Comparison of ENCODE assay signal across 8 cellular contexts in the genomic region with DNA sequence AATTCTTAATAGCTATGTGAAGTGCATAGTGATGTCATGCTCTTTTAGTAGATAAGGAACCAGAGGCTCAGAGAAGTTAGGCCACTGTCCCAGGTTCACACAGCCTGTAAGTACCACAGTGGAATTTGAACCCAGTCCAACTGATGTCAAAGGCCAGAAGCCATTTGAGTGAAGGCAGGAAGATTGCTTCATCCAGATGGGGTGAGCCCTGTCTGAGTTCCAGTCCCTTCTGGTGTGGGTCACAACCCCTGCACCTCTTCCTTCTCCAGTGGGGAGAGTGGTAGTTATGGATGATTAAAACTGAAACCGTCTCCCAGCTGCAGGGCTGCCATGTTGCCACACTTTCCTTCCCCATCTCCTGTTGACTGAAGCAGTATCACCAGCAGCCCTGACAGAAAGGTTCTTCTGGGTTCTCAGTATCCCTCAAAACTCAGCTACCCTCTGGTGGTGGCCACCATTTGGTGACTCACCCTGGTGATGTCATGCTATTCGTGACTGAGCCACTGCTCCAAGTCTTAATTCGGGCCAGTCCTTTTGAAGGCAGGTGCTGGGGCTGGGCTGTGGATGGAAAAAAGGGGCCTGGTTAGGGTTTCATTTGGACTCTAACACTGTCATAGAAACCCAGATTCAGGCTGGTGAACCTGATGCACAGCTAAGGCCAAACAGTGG. TPM values are rescaled to one million over a fixed set of nuclear protein-coding genes. Genes with fewer than 3 reads are reported as not detected.
DNase-seq lines count a peak whose midpoint lies in the region; ATAC-seq and TF ChIP-seq lines count a peak whose summit lies in the region.

No MANE protein-coding gene starts in this region.

- DNase-seq in H4 (ENCODE audit: low spot score) (peak; percentile 79), T-helper 17 cell (no peak), coronary artery (ENCODE audit: low spot score) (no peak), NCI-H187 (lab: John Stamatoyannopoulos, UW) (no peak), activated gamma-delta T cell treated with Interleukin-2 at 50 U/mL for 16 hours (no peak), DMS153 (lab: John Stamatoyannopoulos, UW) (no peak)
- DNase-seq in naive thymus-derived CD4-positive, alpha-beta T cell: peak in 2 of 9 donors; percentile 20 to 65

- no peak for TF ChIP-seq CTCF in coronary artery (IDR thresholded peaks at IDR 0.05)

- POLR2A ChIA-PET in naive thymus-derived CD4-positive, alpha-beta T cell (lab: Charles Lee): interaction anchor here (1.2 to 6.7 kb wide), 6 partner anchors 8 to 56 kb away, joined by 3 to 157 read pairs (median 68); a partner anchor contains a TSS

- CTCF ChIA-PET in naive thymus-derived CD4-positive, alpha-beta T cell (lab: Charles Lee): interaction anchor here (0.8 to 0.9 kb wide), 2 partner anchors 30 to 55 kb away, joined by 3 read pairs; no protein-coding TSS in a partner anchor

- no peak overlapping the region for H3K4me3 ChIP-seq in coronary artery
- H3K4me3 ChIP-seq in naive thymus-derived CD4-positive, alpha-beta T cell (ENCODE audit: low read length): no peak overlapping the region

- H3K9me3 Mint-ChIP-seq in naive thymus-derived CD4-positive, alpha-beta T cell: no peaks in the 10 kb centered on the region

- H3K4me1 ChIP-seq in naive thymus-derived CD4-positive, alpha-beta T cell (ENCODE audit: control insufficient read depth in 2 of 2, insufficient read depth in 2 of 2, low read length in 2 of 2): peaks cover 12 to 14% of the 10 kb centered on the region in 2 donors

- peak overlapping the region; percentile 1 to 70 for H3K27ac ChIP-seq in coronary artery
- H3K27ac ChIP-seq in naive thymus-derived CD4-positive, alpha-beta T cell (ENCODE audit: low read depth, low read length): no peak overlapping the region

- H3K27me3 Mint-ChIP-seq in T-helper 17 cell: no peaks in the 10 kb centered on the region
- no peaks in the 10 kb centered on the region for H3K27me3 Mint-ChIP-seq in naive thymus-derived CD4-positive, alpha-beta T cell

- no peaks in the 10 kb centered on the region for H3K27me3 ChIP-seq in naive thymus-derived CD4-positive, alpha-beta T cell (ENCODE audit: control insufficient read depth in 2 of 2, insufficient read depth in 2 of 2, low read length in 2 of 2)

- H3K36me3 ChIP-seq in naive thymus-derived CD4-positive, alpha-beta T cell (ENCODE audit: control insufficient read depth in 2 of 3, insufficient read depth in 3 of 3, low read length in 3 of 3): peaks cover 0 to 7% (median 3%) of the 10 kb centered on the region in 3 experiments

- intact Hi-C loops in naive thymus-derived CD4-positive, alpha-beta T cell (cut with micrococcal nuclease): loop anchor here in 1 of 2 donors (5.0 kb wide), 2 partner anchors 189 to 396 kb away; a partner anchor contains a TSS

- H3K27ac Mint-ChIP-seq in T-helper 17 cell: peak overlapping the region; percentile 82
- peak overlapping the region in 7 of 9 donors; percentile 45 to 88 (median 67) for H3K27ac Mint-ChIP-seq in naive thymus-derived CD4-positive, alpha-beta T cell

- H3K36me3 Mint-ChIP-seq in T-helper 17 cell (ENCODE audit: low read depth): peaks cover 2% of the 10 kb centered on the region
- H3K36me3 Mint-ChIP-seq in naive thymus-derived CD4-positive, alpha-beta T cell: peaks cover 0 to 9% (median 4%) of the 10 kb centered on the region in 5 donors

- no peaks in the 10 kb centered on the region for H3K9me3 ChIP-seq in T-helper 17 cell (ENCODE audit: control insufficient read depth, low read length, poor library complexity, severe bottlenecking)
- no peaks in the 10 kb centered on the region for H3K9me3 ChIP-seq in naive thymus-derived CD4-positive, alpha-beta T cell (ENCODE audit: control insufficient read depth in 2 of 3, low read length in 3 of 3)

- H3K4me1 Mint-ChIP-seq in T-helper 17 cell: peaks cover 20% of the 10 kb centered on the region
- peaks cover 20 to 32% (median 26%) of the 10 kb centered on the region in 7 donors for H3K4me1 Mint-ChIP-seq in naive thymus-derived CD4-positive, alpha-beta T cell

- no peak overlapping the region for H3K4me3 Mint-ChIP-seq in T-helper 17 cell
- peak overlapping the region in 9 of 10 donors; percentile 10 to 94 (median 64) for H3K4me3 Mint-ChIP-seq in naive thymus-derived CD4-positive, alpha-beta T cell

- ATAC-seq in T-helper 17 cell: no peak
- peak; percentile 17 for ATAC-seq in naive thymus-derived CD4-positive, alpha-beta T cell
- ATAC-seq in HG03342 (IDR thresholded peaks at IDR 0.05; ENCODE audit: unreplicated experiment): no peak

RNA-seq across cellular contexts. Expression of a gene that starts 1.5 kb away (rescaled TPM):
- not detected in 2 replicates for total RNA-seq in H4 (2014; rRNA removed; shearing (Covaris generic))
- under 1 TPM in 1 of 2 donors, not detected in 1; 0.50 TPM for total RNA-seq in T-helper 17 cell
- under 1 TPM in 4 of 5 experiments, not detected in 1; 0.19 to 0.78 (median 0.51) TPM for total RNA-seq in naive thymus-derived CD4-positive, alpha-beta T cell
- under 1 TPM; 0.32 to 0.41 TPM for polyA plus RNA-seq in naive thymus-derived CD4-positive, alpha-beta T cell

RNA-seq across cellular contexts. Expression of a gene that starts 20.4 kb away (rescaled TPM):
- total RNA-seq in H4 (2014; rRNA removed; shearing (Covaris generic)): 47.4 and 64.5 TPM in 2 replicates
- 10 to 100 TPM; 27.4 to 30.7 TPM for total RNA-seq in T-helper 17 cell
- total RNA-seq in naive thymus-derived CD4-positive, alpha-beta T cell: 10 to 100 TPM; 27.0 to 69.0 (median 31.9) TPM
- 10 to 100 TPM; 60.1 to 67.2 TPM for polyA plus RNA-seq in naive thymus-derived CD4-positive, alpha-beta T cell

RNA-seq across cellular contexts. Expression of a gene that starts 32.2 kb away (rescaled TPM):
- total RNA-seq in H4 (2014; rRNA removed; shearing (Covaris generic)): 7.3 and 10.3 TPM in 2 replicates
- 10 to 100 TPM in 1 of 2 donors, 1 to 10 TPM in 1; 9.9 to 14.2 TPM for total RNA-seq in T-helper 17 cell
- 10 to 100 TPM; 10.8 to 21.0 (median 14.1) TPM for total RNA-seq in naive thymus-derived CD4-positive, alpha-beta T cell
- 10 to 100 TPM; 26.7 to 40.4 TPM for polyA plus RNA-seq in naive thymus-derived CD4-positive, alpha-beta T cell

RNA-seq across cellular contexts. Expression of a gene that starts 34.2 kb away (rescaled TPM):
- total RNA-seq in H4 (2014; rRNA removed; shearing (Covaris generic)): 0.06 TPM in 1 of 2 replicates, not detected in the other
- total RNA-seq in T-helper 17 cell: 1 to 10 TPM; 2.9 to 5.1 TPM
- total RNA-seq in naive thymus-derived CD4-positive, alpha-beta T cell: 10 to 100 TPM in 3 of 5 experiments, 1 to 10 TPM in 2; 3.5 to 16.9 (median 11.2) TPM
- 1 to 10 TPM; 3.9 to 4.5 TPM for polyA plus RNA-seq in naive thymus-derived CD4-positive, alpha-beta T cell

RNA-seq across cellular contexts. Expression of a gene that starts 49.7 kb away (rescaled TPM):
- total RNA-seq in H4 (2014; rRNA removed; shearing (Covaris generic)): 100 and 172 TPM in 2 replicates
- 10 to 100 TPM; 57.5 to 58.0 TPM for total RNA-seq in T-helper 17 cell
- total RNA-seq in naive thymus-derived CD4-positive, alpha-beta T cell: 10 to 100 TPM; 47.5 to 69.4 (median 58.9) TPM
- 10 to 100 TPM; 49.8 to 66.0 TPM for polyA plus RNA-seq in naive thymus-derived CD4-positive, alpha-beta T cell
